ENCODE assay signal across 19 cellular contexts in genomic region chr2:45721150-45721549, GRCh38.
"Had no signal": no experiment of that assay in that cellular context is flagged by ENCODE, and none has a peak within 500 bp of the region (broad histone marks: within the 10 kb centered on the region; RNA-seq: fewer than 3 reads in every experiment).

No MANE protein-coding gene starts in this region.

- ATAC-seq: activated naive CD8-positive, alpha-beta T cell treated with anti-CD3 and anti-CD28 coated beads, Interleukin-2, amount 50 U/mL, for 24 hours; gastrocnemius medialis; left cardiac atrium; mucosa of descending colon; naive thymus-derived CD8-positive, alpha-beta T cell; T-helper 17 cell had no signal

- DNase-seq: activated CD4-positive, alpha-beta T cell treated with anti-CD3 and anti-CD28 coated beads, Interleukin-2, amount 50 U/mL, for 1 hour; activated naive CD4-positive, alpha-beta T cell treated with anti-CD3 and anti-CD28 coated beads for 36 hours; activated naive CD8-positive, alpha-beta T cell treated with anti-CD3 and anti-CD28 coated beads, Interleukin-2, amount 50 U/mL, for 24 hours; activated T-cell treated with anti-CD3 and anti-CD28 coated beads for 4 hours; aorta; cerebellar nuclear complex; gastrocnemius medialis; heart right ventricle; left cardiac atrium; mucosa of descending colon; naive thymus-derived CD8-positive, alpha-beta T cell; stimulated activated CD4-positive, alpha-beta T cell treated with anti-CD3 and anti-CD28 coated beads, Interleukin-2, amount 100 ng/mL, for 48 hours; stimulated activated naive CD4-positive, alpha-beta T cell; T-helper 17 cell; tibial artery had no signal

- H3K4me1 ChIP-seq: breast epithelium had no signal

- H3K36me3 ChIP-seq: breast epithelium, gastrocnemius medialis, heart right ventricle, tibial artery had no signal

- H3K27ac ChIP-seq: breast epithelium, epithelial cell of prostate, gastrocnemius medialis, heart right ventricle, tibial artery had no signal

- H3K27me3 Mint-ChIP-seq: activated naive CD8-positive, alpha-beta T cell treated with anti-CD3 and anti-CD28 coated beads, Interleukin-2, amount 50 U/mL, for 24 hours; dendritic cell treated with granulocyte-macrophage colony-stimulating factor and Interleukin-4, amounts not matched to agents 40 ng/mL and 50 ng/mL, for 4 days; naive thymus-derived CD8-positive, alpha-beta T cell; T-helper 17 cell had no signal

- H3K27me3 ChIP-seq: breast epithelium, gastrocnemius medialis, heart right ventricle, tibial artery had no signal

- H3K9me3 Mint-ChIP-seq: activated naive CD4-positive, alpha-beta T cell treated with anti-CD3 and anti-CD28 coated beads for 36 hours; activated naive CD8-positive, alpha-beta T cell treated with anti-CD3 and anti-CD28 coated beads, Interleukin-2, amount 50 U/mL, for 24 hours; activated T-helper 2 cell treated with anti-CD3 and anti-CD28 coated beads, Interferon-gamma antibody, Interleukin-2, Interleukin-4, amounts not matched to agents 10 μg/mL and 5 μg/mL and 100 μg/mL, durations not matched to agents 14 hours and 24 hours and 36 hours; naive thymus-derived CD8-positive, alpha-beta T cell had no signal

- H3K9me3 ChIP-seq: breast epithelium, gastrocnemius medialis, heart right ventricle, mucosa of descending colon, tibial artery had no signal

- H3K4me3 Mint-ChIP-seq: activated naive CD4-positive, alpha-beta T cell treated with anti-CD3 and anti-CD28 coated beads for 36 hours; activated naive CD8-positive, alpha-beta T cell treated with anti-CD3 and anti-CD28 coated beads, Interleukin-2, amount 50 U/mL, for 24 hours; dendritic cell treated with granulocyte-macrophage colony-stimulating factor and Interleukin-4, amounts not matched to agents 40 ng/mL and 50 ng/mL, for 4 days; naive thymus-derived CD8-positive, alpha-beta T cell; T-helper 17 cell had no signal

- H3K4me3 ChIP-seq: breast epithelium, gastrocnemius medialis, heart right ventricle, mucosa of descending colon, tibial artery had no signal

- H3K27ac Mint-ChIP-seq: activated naive CD4-positive, alpha-beta T cell treated with anti-CD3 and anti-CD28 coated beads for 36 hours; activated naive CD8-positive, alpha-beta T cell treated with anti-CD3 and anti-CD28 coated beads, Interleukin-2, amount 50 U/mL, for 24 hours; activated T-helper 2 cell treated with anti-CD3 and anti-CD28 coated beads, Interferon-gamma antibody, Interleukin-2, Interleukin-4, amounts not matched to agents 10 μg/mL and 5 μg/mL and 100 μg/mL, durations not matched to agents 14 hours and 24 hours and 36 hours; dendritic cell treated with granulocyte-macrophage colony-stimulating factor and Interleukin-4, amounts not matched to agents 40 ng/mL and 50 ng/mL, for 4 days; T-helper 17 cell had no signal
